ENCODE assay signal across 11 cellular contexts in the genomic region with DNA sequence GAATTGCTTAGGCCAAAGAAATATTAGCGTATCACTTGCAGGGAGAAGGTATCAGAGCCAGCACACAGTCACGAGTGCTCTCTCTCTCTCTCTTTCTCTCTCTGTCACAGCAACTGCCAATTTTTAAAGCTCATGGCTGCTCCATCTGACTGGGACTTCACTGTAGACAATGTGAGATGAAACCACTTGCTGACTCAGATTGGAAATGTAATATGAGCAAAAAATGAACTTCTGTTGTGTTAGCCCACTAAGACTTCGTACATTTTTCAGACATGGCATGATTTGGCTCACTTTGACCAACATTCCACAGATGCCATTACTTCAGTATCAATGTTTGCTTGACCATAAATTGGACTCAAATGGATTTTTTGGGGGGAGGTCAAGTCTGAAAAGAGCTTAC.
A peak's percentile ranks its signal among the peaks of the same experiment; 100 is the strongest.
DNase-seq lines count a peak whose midpoint lies in the region; ATAC-seq, FAIRE-seq and TF ChIP-seq lines count a peak whose summit lies in the region.
"Had no signal": no experiment of that assay in that cellular context is flagged by ENCODE, and none has a peak within 500 bp of the region (broad histone marks: within the 10 kb centered on the region; RNA-seq: fewer than 3 reads in every experiment).

No MANE protein-coding gene starts in this region.

- H3K4me3 ChIP-seq in epithelial cell of esophagus (ENCODE audit: low read length): no peak overlapping the region
- H3K4me3 ChIP-seq in adrenal gland: no peak overlapping the region
- no peak overlapping the region for H3K4me3 ChIP-seq in PC-9
- H3K4me3 ChIP-seq: BLaER1 treated with 17β-estradiol and CSF1 and Interleukin-3, amounts not matched to agents 10 nM and 100 nM; esophagus muscularis mucosa had no signal

- H4K20me1 ChIP-seq in PC-9 (ENCODE audit: insufficient read depth): no peaks in the 10 kb centered on the region
- H4K20me1 ChIP-seq: BLaER1 treated with 17β-estradiol and CSF1 and Interleukin-3, amounts not matched to agents 10 nM and 100 nM had no signal

- no peaks in the 10 kb centered on the region for H3K9me2 ChIP-seq in PC-9 (ENCODE audit: insufficient read depth)

- intact Hi-C loops in adrenal gland (cut with DNase I): no loop called here
- intact Hi-C loops in PC-9 (cut with micrococcal nuclease; ENCODE audit: unreplicated experiment): no loop called here

- no peaks in the 10 kb centered on the region for H3K79me2 ChIP-seq in PC-9 (ENCODE audit: low read depth)

- H3K9me3 ChIP-seq in adrenal gland (replicated peaks in 1 of 3) (no peaks in the 10 kb centered on the region), PC-9 (ENCODE audit: insufficient read depth, low read depth) (no peaks in the 10 kb centered on the region; the same call in 1 of the 2 replicates)
- H3K9me3 ChIP-seq: BLaER1 treated with 17β-estradiol and CSF1 and Interleukin-3, amounts not matched to agents 10 nM and 100 nM; esophagus muscularis mucosa had no signal

- POLR2A ChIA-PET in PC-9 (lab: Charles Lee; ENCODE audit: unreplicated experiment): no interaction called here

- H3K27me3 ChIP-seq in adrenal gland (no peaks in the 10 kb centered on the region), PC-9 (ENCODE audit: insufficient read depth, low read depth) (no peaks in the 10 kb centered on the region)
- H3K27me3 ChIP-seq: BLaER1 treated with 17β-estradiol and CSF1 and Interleukin-3, amounts not matched to agents 10 nM and 100 nM; esophagus muscularis mucosa had no signal

- no peak for TF ChIP-seq POLR2A in adrenal gland (IDR thresholded peaks at IDR 0.05)

- H3K27ac ChIP-seq in adrenal gland: no peak overlapping the region
- H3K27ac ChIP-seq in PC-9: no peak overlapping the region
- H3K27ac ChIP-seq: BLaER1 treated with 17β-estradiol and CSF1 and Interleukin-3, amounts not matched to agents 10 nM and 100 nM; esophagus muscularis mucosa had no signal

- no peaks in the 10 kb centered on the region for H3K4me1 ChIP-seq in adrenal gland (replicated peaks in 1 of 2)
- no peaks in the 10 kb centered on the region for H3K4me1 ChIP-seq in PC-9 (replicated peaks; ENCODE audit: insufficient read depth)
- H3K4me1 ChIP-seq: BLaER1 treated with 17β-estradiol and CSF1 and Interleukin-3, amounts not matched to agents 10 nM and 100 nM had no signal

- CTCF ChIA-PET in PC-9 (lab: Charles Lee): no interaction called here

- DNase-seq in A172 (ENCODE audit: low spot score): peak; percentile 70
- DNase-seq in HT1080 (ENCODE audit: low read depth): peak; percentile 83
- DNase-seq in epithelial cell of esophagus (ENCODE audit: low read depth): peak; percentile 7
- DNase-seq in GM19239 (ENCODE audit: insufficient read length, low spot score): no peak
- DNase-seq in adrenal gland: no peak
- DNase-seq in PC-9: no peak
- DNase-seq: naive thymus-derived CD4-positive, alpha-beta T cell had no signal

- H3K4me2 ChIP-seq in PC-9: no peak overlapping the region
- H3K4me2 ChIP-seq: BLaER1 treated with 17β-estradiol and CSF1 and Interleukin-3, amounts not matched to agents 10 nM and 100 nM had no signal

- no TSS peak for BruUV-seq in PC-9 (replicated peaks; lab: Mats Ljungman, UMichigan)

- FAIRE-seq in GM19239 (lab: Jason Lieb, UNC): no peak

- H3F3A ChIP-seq in PC-9 (ENCODE audit: insufficient read depth, low read depth): no peaks in the 10 kb centered on the region

- no peak for TF ChIP-seq CTCF in epithelial cell of esophagus (IDR thresholded peaks at IDR 0.05; ENCODE audit: insufficient read depth, low read depth, low read length, missing control alignments)
- no peak for TF ChIP-seq CTCF in adrenal gland (IDR thresholded peaks at IDR 0.05)
- no peak for TF ChIP-seq CTCF in PC-9 (conservative IDR thresholded peaks at IDR 0.05)

- ATAC-seq in GM19324 (IDR thresholded peaks at IDR 0.05; ENCODE audit: low FRiP score, unreplicated experiment) (peak; percentile 42), HG02938 (IDR thresholded peaks at IDR 0.05; ENCODE audit: unreplicated experiment) (no peak)
- ATAC-seq: naive thymus-derived CD4-positive, alpha-beta T cell had no signal

- H3K36me3 ChIP-seq in adrenal gland (replicated peaks in 1 of 2): no peaks in the 10 kb centered on the region
- no peaks in the 10 kb centered on the region for H3K36me3 ChIP-seq in PC-9 (ENCODE audit: low read depth)
- H3K36me3 ChIP-seq: BLaER1 treated with 17β-estradiol and CSF1 and Interleukin-3, amounts not matched to agents 10 nM and 100 nM; esophagus muscularis mucosa had no signal

- no peak overlapping the region for H2AFZ ChIP-seq in PC-9

- WGBS in adrenal gland, 4 donors: 52 to 64% (median 63%) methylated on average over 3 of the region's 3 CpGs

Comparison
In these comparisons a context has a peak if more than half of its experiments do, and no peak if none do; other contexts are left out.
1. DNase-seq: peak in A172 (single experiment), HT1080 (single experiment) and epithelial cell of esophagus (single experiment); none in GM19239 (single experiment), adrenal gland (0 of 7) and PC-9 (0 of 2).